1 cellular context compared by ENCODE assay signal in the genomic region with DNA sequence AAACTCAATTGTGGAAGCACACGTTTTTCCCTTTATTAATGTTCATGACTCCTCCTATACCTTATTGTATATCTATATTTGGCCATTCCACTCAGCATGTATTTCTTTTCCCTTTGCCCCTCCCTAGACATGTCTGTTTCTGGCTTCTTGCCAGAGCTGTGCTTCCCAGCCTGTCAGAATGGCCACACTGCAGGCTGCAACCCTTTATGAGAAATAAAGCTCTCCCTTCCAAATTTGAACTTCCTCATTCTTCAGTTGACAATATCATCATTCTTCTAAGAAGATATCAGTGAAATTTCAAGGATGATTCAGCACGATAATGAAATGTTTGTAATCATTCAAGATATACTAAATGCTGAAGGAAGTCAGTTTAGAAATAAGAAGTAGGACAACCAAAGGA.
TF ChIP-seq lines count a peak whose summit lies in the region.

No MANE protein-coding gene starts in this region.

TF ChIP-seq in K562, 482 proteins besides CTCF, POLR2A, EP300 and RAD21 (continued from another document):
- TF ChIP-seq, protein P1, sequence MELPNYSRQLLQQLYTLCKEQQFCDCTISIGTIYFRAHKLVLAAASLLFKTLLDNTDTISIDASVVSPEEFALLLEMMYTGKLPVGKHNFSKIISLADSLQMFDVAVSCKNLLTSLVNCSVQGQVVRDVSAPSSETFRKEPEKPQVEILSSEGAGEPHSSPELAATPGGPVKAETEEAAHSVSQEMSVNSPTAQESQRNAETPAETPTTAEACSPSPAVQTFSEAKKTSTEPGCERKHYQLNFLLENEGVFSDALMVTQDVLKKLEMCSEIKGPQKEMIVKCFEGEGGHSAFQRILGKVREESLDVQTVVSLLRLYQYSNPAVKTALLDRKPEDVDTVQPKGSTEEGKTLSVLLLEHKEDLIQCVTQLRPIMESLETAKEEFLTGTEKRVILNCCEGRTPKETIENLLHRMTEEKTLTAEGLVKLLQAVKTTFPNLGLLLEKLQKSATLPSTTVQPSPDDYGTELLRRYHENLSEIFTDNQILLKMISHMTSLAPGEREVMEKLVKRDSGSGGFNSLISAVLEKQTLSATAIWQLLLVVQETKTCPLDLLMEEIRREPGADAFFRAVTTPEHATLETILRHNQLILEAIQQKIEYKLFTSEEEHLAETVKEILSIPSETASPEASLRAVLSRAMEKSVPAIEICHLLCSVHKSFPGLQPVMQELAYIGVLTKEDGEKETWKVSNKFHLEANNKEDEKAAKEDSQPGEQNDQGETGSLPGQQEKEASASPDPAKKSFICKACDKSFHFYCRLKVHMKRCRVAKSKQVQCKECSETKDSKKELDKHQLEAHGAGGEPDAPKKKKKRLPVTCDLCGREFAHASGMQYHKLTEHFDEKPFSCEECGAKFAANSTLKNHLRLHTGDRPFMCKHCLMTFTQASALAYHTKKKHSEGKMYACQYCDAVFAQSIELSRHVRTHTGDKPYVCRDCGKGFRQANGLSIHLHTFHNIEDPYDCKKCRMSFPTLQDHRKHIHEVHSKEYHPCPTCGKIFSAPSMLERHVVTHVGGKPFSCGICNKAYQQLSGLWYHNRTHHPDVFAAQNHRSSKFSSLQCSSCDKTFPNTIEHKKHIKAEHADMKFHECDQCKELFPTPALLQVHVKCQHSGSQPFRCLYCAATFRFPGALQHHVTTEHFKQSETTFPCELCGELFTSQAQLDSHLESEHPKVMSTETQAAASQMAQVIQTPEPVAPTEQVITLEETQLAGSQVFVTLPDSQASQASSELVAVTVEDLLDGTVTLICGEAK (IDR thresholded peaks at IDR 0.05) = peak; percentile 71; the same call in 1 of the 2 replicates
- TF ChIP-seq, protein P1 (CRISPR knock-in tag; IDR thresholded peaks at IDR 0.05) = no peak
- TF ChIP-seq SRF (CRISPR knock-in tag; IDR thresholded peaks at IDR 0.05) = peak in 1 of 2 experiments; percentile 54; a peak in 1 of 4 replicates
- TF ChIP-seq CXXC5 (CRISPR knock-in tag; IDR thresholded peaks at IDR 0.05) = no peak
- peak; percentile 27; the same call in 1 of the 2 replicates for TF ChIP-seq ARID1B (IDR thresholded peaks at IDR 0.05)
- TF ChIP-seq, protein P2, sequence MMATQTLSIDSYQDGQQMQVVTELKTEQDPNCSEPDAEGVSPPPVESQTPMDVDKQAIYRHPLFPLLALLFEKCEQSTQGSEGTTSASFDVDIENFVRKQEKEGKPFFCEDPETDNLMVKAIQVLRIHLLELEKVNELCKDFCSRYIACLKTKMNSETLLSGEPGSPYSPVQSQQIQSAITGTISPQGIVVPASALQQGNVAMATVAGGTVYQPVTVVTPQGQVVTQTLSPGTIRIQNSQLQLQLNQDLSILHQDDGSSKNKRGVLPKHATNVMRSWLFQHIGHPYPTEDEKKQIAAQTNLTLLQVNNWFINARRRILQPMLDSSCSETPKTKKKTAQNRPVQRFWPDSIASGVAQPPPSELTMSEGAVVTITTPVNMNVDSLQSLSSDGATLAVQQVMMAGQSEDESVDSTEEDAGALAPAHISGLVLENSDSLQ (IDR thresholded peaks at IDR 0.05) = peak; percentile 52
- peak; percentile 42; the same call in 1 of the 2 replicates for TF ChIP-seq ELF1 (tag; IDR thresholded peaks at IDR 0.05)
- TF ChIP-seq, protein P3, sequence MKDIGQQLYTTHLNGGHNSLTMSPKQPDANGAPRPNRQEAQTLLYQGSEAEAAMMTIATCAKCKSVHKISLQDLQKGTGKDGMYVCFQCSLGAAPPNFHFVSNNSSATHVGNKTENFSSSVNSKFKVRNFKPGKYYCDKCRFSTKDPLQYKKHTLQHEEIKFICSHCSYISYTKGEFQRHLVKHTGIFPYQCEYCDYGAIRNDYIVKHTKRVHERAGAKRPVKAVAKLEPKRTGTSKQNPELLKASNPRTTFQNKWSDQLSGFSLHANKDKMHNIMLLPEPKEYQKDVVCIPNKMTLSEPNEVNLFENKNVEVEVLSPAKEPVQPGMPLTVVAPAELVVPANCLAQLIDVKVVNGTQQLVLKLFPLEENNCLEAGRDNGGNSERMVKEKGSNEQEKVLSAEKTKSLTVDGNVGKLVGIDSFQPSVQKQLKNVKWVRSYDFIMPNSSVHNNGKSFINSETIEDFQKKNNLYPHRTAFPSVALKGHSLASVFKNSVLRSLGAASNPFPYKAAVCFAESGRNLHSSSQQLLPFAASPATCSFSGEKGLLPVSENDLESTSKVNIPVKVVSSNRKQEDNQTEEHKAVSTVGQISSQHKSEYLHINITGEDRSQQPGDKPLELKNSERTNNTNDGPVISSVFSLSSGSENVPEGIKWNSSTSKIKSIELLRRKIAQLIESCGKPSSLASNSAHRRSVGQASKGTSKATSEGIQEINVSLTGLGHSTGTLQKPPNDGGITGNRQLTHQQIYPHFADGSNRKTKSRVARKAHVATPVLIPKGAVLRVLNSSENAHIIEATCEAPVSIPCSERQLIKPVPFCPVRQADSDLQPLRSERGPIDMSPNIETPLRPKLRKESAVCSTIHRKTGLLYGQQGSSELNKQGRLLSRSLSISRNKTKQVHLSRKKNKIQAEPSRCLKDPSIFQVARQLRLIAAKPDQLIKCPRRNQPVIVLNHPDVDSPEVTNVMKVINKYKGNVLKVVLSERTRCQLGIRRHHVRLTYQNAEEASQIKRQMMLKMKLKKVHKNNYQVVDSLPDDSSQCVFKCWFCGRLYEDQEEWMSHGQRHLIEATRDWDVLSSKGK (CRISPR knock-in tag; IDR thresholded peaks at IDR 0.05) = no peak
- TF ChIP-seq NFIX (CRISPR knock-in tag; IDR thresholded peaks at IDR 0.05; ENCODE audit: low read depth) = peak; percentile 63
- TF ChIP-seq, protein P4, sequence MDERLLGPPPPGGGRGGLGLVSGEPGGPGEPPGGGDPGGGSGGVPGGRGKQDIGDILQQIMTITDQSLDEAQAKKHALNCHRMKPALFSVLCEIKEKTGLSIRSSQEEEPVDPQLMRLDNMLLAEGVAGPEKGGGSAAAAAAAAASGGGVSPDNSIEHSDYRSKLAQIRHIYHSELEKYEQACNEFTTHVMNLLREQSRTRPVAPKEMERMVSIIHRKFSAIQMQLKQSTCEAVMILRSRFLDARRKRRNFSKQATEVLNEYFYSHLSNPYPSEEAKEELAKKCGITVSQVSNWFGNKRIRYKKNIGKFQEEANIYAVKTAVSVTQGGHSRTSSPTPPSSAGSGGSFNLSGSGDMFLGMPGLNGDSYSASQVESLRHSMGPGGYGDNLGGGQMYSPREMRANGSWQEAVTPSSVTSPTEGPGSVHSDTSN (CRISPR knock-in tag; IDR thresholded peaks at IDR 0.05; ENCODE audit: low read depth) = no peak
- TF ChIP-seq, protein P4 (tag; conservative IDR thresholded peaks at IDR 0.05; ENCODE audit: low read depth) = peak; percentile 78
- peak; percentile 48; the same call in 1 of the 2 replicates for TF ChIP-seq CTBP1 (IDR thresholded peaks at IDR 0.05; ENCODE audit: borderline replicate concordance)
- TF ChIP-seq ZNF668 (CRISPR knock-in tag; IDR thresholded peaks at IDR 0.05) = no peak
- TF ChIP-seq, protein P5, sequence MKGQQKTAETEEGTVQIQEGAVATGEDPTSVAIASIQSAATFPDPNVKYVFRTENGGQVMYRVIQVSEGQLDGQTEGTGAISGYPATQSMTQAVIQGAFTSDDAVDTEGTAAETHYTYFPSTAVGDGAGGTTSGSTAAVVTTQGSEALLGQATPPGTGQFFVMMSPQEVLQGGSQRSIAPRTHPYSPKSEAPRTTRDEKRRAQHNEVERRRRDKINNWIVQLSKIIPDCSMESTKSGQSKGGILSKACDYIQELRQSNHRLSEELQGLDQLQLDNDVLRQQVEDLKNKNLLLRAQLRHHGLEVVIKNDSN (CRISPR knock-in tag; IDR thresholded peaks at IDR 0.05) = no peak
- TF ChIP-seq ATF7 (IDR thresholded peaks at IDR 0.05) = peak; percentile 31; the same call in 1 of the 2 replicates
- peak; percentile 24; the same call in 1 of the 2 replicates for TF ChIP-seq C11orf30 (IDR thresholded peaks at IDR 0.05; ENCODE audit: low read depth)
- TF ChIP-seq, protein P6, sequence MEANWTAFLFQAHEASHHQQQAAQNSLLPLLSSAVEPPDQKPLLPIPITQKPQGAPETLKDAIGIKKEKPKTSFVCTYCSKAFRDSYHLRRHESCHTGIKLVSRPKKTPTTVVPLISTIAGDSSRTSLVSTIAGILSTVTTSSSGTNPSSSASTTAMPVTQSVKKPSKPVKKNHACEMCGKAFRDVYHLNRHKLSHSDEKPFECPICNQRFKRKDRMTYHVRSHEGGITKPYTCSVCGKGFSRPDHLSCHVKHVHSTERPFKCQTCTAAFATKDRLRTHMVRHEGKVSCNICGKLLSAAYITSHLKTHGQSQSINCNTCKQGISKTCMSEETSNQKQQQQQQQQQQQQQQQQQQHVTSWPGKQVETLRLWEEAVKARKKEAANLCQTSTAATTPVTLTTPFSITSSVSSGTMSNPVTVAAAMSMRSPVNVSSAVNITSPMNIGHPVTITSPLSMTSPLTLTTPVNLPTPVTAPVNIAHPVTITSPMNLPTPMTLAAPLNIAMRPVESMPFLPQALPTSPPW (CRISPR knock-in tag; IDR thresholded peaks at IDR 0.05) = peak; percentile 51; the same call in 1 of the 2 replicates
- no peak for TF ChIP-seq RBBP5 (IDR thresholded peaks at IDR 0.05; ENCODE audit: borderline replicate concordance, insufficient read depth, low read length, poor library complexity, severe bottlenecking)
- TF ChIP-seq, protein P7, sequence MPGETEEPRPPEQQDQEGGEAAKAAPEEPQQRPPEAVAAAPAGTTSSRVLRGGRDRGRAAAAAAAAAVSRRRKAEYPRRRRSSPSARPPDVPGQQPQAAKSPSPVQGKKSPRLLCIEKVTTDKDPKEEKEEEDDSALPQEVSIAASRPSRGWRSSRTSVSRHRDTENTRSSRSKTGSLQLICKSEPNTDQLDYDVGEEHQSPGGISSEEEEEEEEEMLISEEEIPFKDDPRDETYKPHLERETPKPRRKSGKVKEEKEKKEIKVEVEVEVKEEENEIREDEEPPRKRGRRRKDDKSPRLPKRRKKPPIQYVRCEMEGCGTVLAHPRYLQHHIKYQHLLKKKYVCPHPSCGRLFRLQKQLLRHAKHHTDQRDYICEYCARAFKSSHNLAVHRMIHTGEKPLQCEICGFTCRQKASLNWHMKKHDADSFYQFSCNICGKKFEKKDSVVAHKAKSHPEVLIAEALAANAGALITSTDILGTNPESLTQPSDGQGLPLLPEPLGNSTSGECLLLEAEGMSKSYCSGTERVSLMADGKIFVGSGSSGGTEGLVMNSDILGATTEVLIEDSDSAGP (CRISPR knock-in tag; IDR thresholded peaks at IDR 0.05) = no peak
- TF ChIP-seq NFIC (IDR thresholded peaks at IDR 0.05) = peak; percentile 95
- TF ChIP-seq SMARCE1 (IDR thresholded peaks at IDR 0.05) = peak; percentile 36; the same call in 1 of the 2 replicates
TF ChIP-seq in K562: peak in this region for 18.
